In the genomic region with DNA sequence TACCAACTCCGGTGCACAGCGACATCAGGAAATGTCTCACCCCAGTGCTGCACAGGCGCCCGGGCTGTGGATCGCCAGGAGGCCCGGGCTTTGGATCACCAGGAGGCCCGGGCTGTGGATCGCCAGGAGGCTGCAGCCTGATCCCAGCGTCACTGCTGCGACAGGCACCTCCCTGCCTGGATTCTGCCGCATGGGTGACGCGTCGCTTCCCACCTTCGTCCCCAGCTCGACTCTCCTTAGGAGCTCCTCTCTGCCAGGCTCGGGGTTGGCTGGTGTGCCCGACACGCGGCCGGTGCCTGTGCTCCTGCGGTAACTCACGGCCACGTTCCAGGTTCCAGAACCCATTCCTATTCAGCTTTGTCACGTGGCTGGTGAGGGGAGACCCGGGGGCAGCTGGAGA, we compare ENCODE assay signal across 18 cellular contexts.
DNase-seq lines count a peak whose midpoint lies in the region; ATAC-seq and TF ChIP-seq lines count a peak whose summit lies in the region.
"Had no signal": no experiment of that assay in that cellular context is flagged by ENCODE, and none has a peak within 500 bp of the region (broad histone marks: within the 10 kb centered on the region; RNA-seq: fewer than 3 reads in every experiment).

No MANE protein-coding gene starts in this region.

- H3K27me3 ChIP-seq in trophoblast cell (ENCODE audit: insufficient read depth, low read length), result peaks cover 2% of the 10 kb centered on the region
- peaks cover 0 to 7% (median 0%) of the 10 kb centered on the region in 7 donors for H3K27me3 ChIP-seq in spleen (replicated peaks in 1 of 7)
- H3K27me3 ChIP-seq: BLaER1 had no signal

- no peaks in the 10 kb centered on the region for H3K4me1 ChIP-seq in trophoblast cell (ENCODE audit: control insufficient read depth in 1 of 2, insufficient read depth in 2 of 2, low read length in 2 of 2)
- no peaks in the 10 kb centered on the region for H3K4me1 ChIP-seq in spleen

- H3K4me3 ChIP-seq in trophoblast cell (ENCODE audit: low read depth, low read length) (peak overlapping the region; percentile 3), spleen (no peak overlapping the region)
- H3K4me3 ChIP-seq: BLaER1, GM23248 had no signal

- intact Hi-C loops in natural killer cell (cut with micrococcal nuclease) (no loop called here), spleen (cut with DNase I; ENCODE audit: low total_unique reads) (no loop called here)

- H3K4me3 Mint-ChIP-seq in natural killer cell treated with Interleukin-12 subunit alpha and Interleukin-12 subunit beta and Interleukin-15 and Interleukin-18, amount 100 ng/mL, for 72 hours, result no peak overlapping the region
- no peak overlapping the region for H3K4me3 Mint-ChIP-seq in natural killer cell
- H3K4me3 Mint-ChIP-seq: B cell; CD4-positive, CD25-positive, alpha-beta regulatory T cell; CD8-positive, alpha-beta T cell had no signal

- H3K79me1 ChIP-seq in trophoblast cell (ENCODE audit: low read length), result no peaks in the 10 kb centered on the region

- no peak overlapping the region for H4K8ac ChIP-seq in trophoblast cell (ENCODE audit: low read depth, low read length)

- no peak overlapping the region for H4K12ac ChIP-seq in trophoblast cell (ENCODE audit: low read depth, low read length)

- peak; percentile 37 for DNase-seq in natural killer cell treated with Interleukin-12 subunit alpha and Interleukin-12 subunit beta and Interleukin-15 and Interleukin-18, amount 100 ng/mL, for 72 hours (ENCODE audit: low spot score)
- DNase-seq in natural killer cell (no peak), trophoblast cell (no peak), spleen (peak; percentile 65), UCSD-AML1 (lab: John Stamatoyannopoulos, UW; ENCODE audit: unreplicated experiment) (no peak), HK-2 (ENCODE audit: unreplicated experiment) (no peak)
- DNase-seq: CD4-positive, CD25-positive, alpha-beta regulatory T cell; CD8-positive, alpha-beta T cell; DMS 273 treated with DMSO at 0.1 percent for 48 hours; DMS79 treated with DMSO at 0.1 percent for 48 hours; GF-D8; GM23248; H7; HCEC 1CT had no signal

- no peak overlapping the region for H3K23ac ChIP-seq in trophoblast cell (ENCODE audit: low read length)

- no peaks in the 10 kb centered on the region for H3K36me3 ChIP-seq in trophoblast cell (ENCODE audit: control insufficient read depth in 1 of 2, insufficient read depth in 2 of 2, low read length in 2 of 2)
- H3K36me3 ChIP-seq in spleen, result no peaks in the 10 kb centered on the region

- no peak overlapping the region for H2AK5ac ChIP-seq in trophoblast cell (ENCODE audit: low read length)

- H3K27me3 Mint-ChIP-seq in natural killer cell treated with Interleukin-12 subunit alpha and Interleukin-12 subunit beta and Interleukin-15 and Interleukin-18, amount 100 ng/mL, for 72 hours, result no peaks in the 10 kb centered on the region
- H3K27me3 Mint-ChIP-seq in natural killer cell (ENCODE audit: low read depth in 2 of 2), result peaks cover under 1 to 1% of the 10 kb centered on the region in 2 donors

- no CpG with 5 or more reads among the region's 26 CpGs for WGBS in trophoblast cell (ENCODE audit: extremely low coverage, insufficient coverage, insufficient read length)
- WGBS in spleen, 5 donors, result 73 to 82% (median 75%) methylated on average over 23 to 26 of the region's 26 CpGs

- no peaks in the 10 kb centered on the region for H3K79me2 ChIP-seq in trophoblast cell (ENCODE audit: control insufficient read depth, insufficient read depth, low read length, poor library complexity)

- H3K9me3 Mint-ChIP-seq in natural killer cell treated with Interleukin-12 subunit alpha and Interleukin-12 subunit beta and Interleukin-15 and Interleukin-18, amount 100 ng/mL, for 72 hours, result no peaks in the 10 kb centered on the region
- no peaks in the 10 kb centered on the region for H3K9me3 Mint-ChIP-seq in natural killer cell
- H3K9me3 Mint-ChIP-seq: CD4-positive, CD25-positive, alpha-beta regulatory T cell; CD8-positive, alpha-beta T cell had no signal

- no peak overlapping the region for H3K4ac ChIP-seq in trophoblast cell (ENCODE audit: low read depth, low read length)

- ATAC-seq in natural killer cell treated with Interleukin-12 subunit alpha and Interleukin-12 subunit beta and Interleukin-15 and Interleukin-18, amount 100 ng/mL, for 72 hours, result no peak
- ATAC-seq in natural killer cell, result no peak
- ATAC-seq: CD8-positive, alpha-beta T cell had no signal

- no peak overlapping the region for H3K9ac ChIP-seq in trophoblast cell (ENCODE audit: low read length)
- H3K9ac ChIP-seq: BLaER1, GM23248 had no signal

- H3K36me3 Mint-ChIP-seq in natural killer cell treated with Interleukin-12 subunit alpha and Interleukin-12 subunit beta and Interleukin-15 and Interleukin-18, amount 100 ng/mL, for 72 hours, result no peaks in the 10 kb centered on the region
- H3K36me3 Mint-ChIP-seq in natural killer cell, result no peaks in the 10 kb centered on the region
- H3K36me3 Mint-ChIP-seq: CD8-positive, alpha-beta T cell had no signal

- no peak overlapping the region for H3K27ac Mint-ChIP-seq in natural killer cell treated with Interleukin-12 subunit alpha and Interleukin-12 subunit beta and Interleukin-15 and Interleukin-18, amount 100 ng/mL, for 72 hours
- no peak overlapping the region for H3K27ac Mint-ChIP-seq in natural killer cell
- H3K27ac Mint-ChIP-seq: B cell; CD4-positive, CD25-positive, alpha-beta regulatory T cell; CD8-positive, alpha-beta T cell had no signal

- no peak overlapping the region for H2BK5ac ChIP-seq in trophoblast cell (ENCODE audit: low read depth, low read length, poor library complexity)

- no peak overlapping the region for H3K27ac ChIP-seq in trophoblast cell (ENCODE audit: low read depth, low read length)
- H3K27ac ChIP-seq in spleen, result no peak overlapping the region
- H3K27ac ChIP-seq: 22Rv1, BLaER1, C4-2B, GM23248 had no signal

- no peak for TF ChIP-seq POLR2A in spleen (IDR thresholded peaks at IDR 0.05)

- H3K14ac ChIP-seq in trophoblast cell (ENCODE audit: low read length), result no peak overlapping the region

- no peak overlapping the region for H2BK12ac ChIP-seq in trophoblast cell (ENCODE audit: low read length)

- H3K18ac ChIP-seq in trophoblast cell (ENCODE audit: low read length), result no peak overlapping the region

- peaks cover 10 to 12% of the 10 kb centered on the region in 2 donors for H3K4me1 Mint-ChIP-seq in natural killer cell treated with Interleukin-12 subunit alpha and Interleukin-12 subunit beta and Interleukin-15 and Interleukin-18, amount 100 ng/mL, for 72 hours (ENCODE audit: low read depth in 2 of 2)
- H3K4me1 Mint-ChIP-seq in natural killer cell, result peaks cover 6 to 16% of the 10 kb centered on the region in 2 donors
- H3K4me1 Mint-ChIP-seq: B cell had no signal

- no peak overlapping the region for H3K4me2 ChIP-seq in trophoblast cell (ENCODE audit: low read length)
- H3K4me2 ChIP-seq: BLaER1 had no signal

- TF ChIP-seq CTCF in natural killer cell (IDR thresholded peaks at IDR 0.05) (no peak), spleen (IDR thresholded peaks at IDR 0.05 in 8 of 11, conservative IDR thresholded peaks at IDR 0.05 in 3 of 11) (no peak)

- no peak overlapping the region for H2BK120ac ChIP-seq in trophoblast cell (ENCODE audit: insufficient read depth, low read length, poor library complexity)

- peaks cover 10% of the 10 kb centered on the region for H3K9me3 ChIP-seq in trophoblast cell (ENCODE audit: insufficient read depth, low read depth, low read length)
- no peaks in the 10 kb centered on the region for H3K9me3 ChIP-seq in spleen
- H3K9me3 ChIP-seq: BLaER1 had no signal

- H2AFZ ChIP-seq in trophoblast cell (ENCODE audit: insufficient read depth, low read length, poor library complexity), result no peak overlapping the region
- H2AFZ ChIP-seq: GM23248 had no signal

- H4K91ac ChIP-seq in trophoblast cell (ENCODE audit: low read depth, low read length), result no peak overlapping the region

Comparison
In these comparisons a context has a peak if more than half of its experiments do, and no peak if none do; other contexts are left out.
1. DNase-seq: peak in natural killer cell treated with Interleukin-12 subunit alpha and Interleukin-12 subunit beta and Interleukin-15 and Interleukin-18, amount 100 ng/mL, for 72 hours (single experiment) and spleen (single experiment); none in natural killer cell (single experiment), trophoblast cell (0 of 2), UCSD-AML1 (single experiment) and HK-2 (single experiment).